In the genomic region with DNA sequence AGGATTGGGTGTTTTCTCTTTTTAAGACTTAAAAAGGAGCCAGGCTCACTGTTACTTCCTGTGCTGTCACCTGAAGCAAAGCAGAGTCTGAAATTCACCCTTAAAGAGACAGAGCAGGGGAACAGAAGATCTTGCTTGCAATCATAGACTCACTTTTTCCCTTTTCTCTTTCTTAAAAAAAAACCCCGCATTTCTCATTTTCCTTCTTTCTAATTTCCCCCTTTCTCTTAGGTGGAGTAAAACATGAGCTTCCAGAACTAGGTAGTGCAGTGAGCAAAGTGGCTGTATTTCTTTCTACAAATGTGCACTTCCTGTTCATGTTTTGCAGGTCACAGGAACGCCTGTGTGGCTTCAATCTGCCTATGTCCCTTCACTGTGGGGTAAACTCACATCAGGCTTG, we compare ENCODE assay signal across 16 cellular contexts.
A peak's percentile ranks its signal among the peaks of the same experiment; 100 is the strongest.
DNase-seq lines count a peak whose midpoint lies in the region; ATAC-seq and TF ChIP-seq lines count a peak whose summit lies in the region.
"Had no signal": no experiment of that assay in that cellular context is flagged by ENCODE, and none has a peak within 500 bp of the region (broad histone marks: within the 10 kb centered on the region; RNA-seq: fewer than 3 reads in every experiment).

No MANE protein-coding gene starts in this region.

- H3K27ac Mint-ChIP-seq in CD4-positive, alpha-beta T cell = no peak overlapping the region
- H3K27ac Mint-ChIP-seq: progenitor cell of endocrine pancreas had no signal

- no peaks in the 10 kb centered on the region for H3K9me2 ChIP-seq in OCI-LY1 (ENCODE audit: low read depth, low read length)

- no peak overlapping the region for H2AFZ ChIP-seq in OCI-LY1 (ENCODE audit: low read length)

- TF ChIP-seq CTCF in CD4-positive, alpha-beta T cell (IDR thresholded peaks at IDR 0.05) = no peak
- no peak for TF ChIP-seq CTCF in OCI-LY1 (IDR thresholded peaks at IDR 0.05; ENCODE audit: low read length)
- no peak for TF ChIP-seq CTCF in lower lobe of right lung (IDR thresholded peaks at IDR 0.05)

- H3K4me1 Mint-ChIP-seq in CD4-positive, alpha-beta T cell (ENCODE audit: low read depth) = no peaks in the 10 kb centered on the region

- no peaks in the 10 kb centered on the region for H3F3A ChIP-seq in OCI-LY1 (ENCODE audit: insufficient read depth, low read length)

- H3K9me3 ChIP-seq in CD4-positive, alpha-beta T cell (ENCODE audit: control insufficient read depth, low read length) = no peaks in the 10 kb centered on the region
- H3K9me3 ChIP-seq in OCI-LY1 (ENCODE audit: low read length) = no peaks in the 10 kb centered on the region
- H3K9me3 ChIP-seq in lower lobe of right lung = peaks cover 7% of the 10 kb centered on the region
- H3K9me3 ChIP-seq: HAP-1 had no signal

- in situ Hi-C loops in G401 (cut with HindIII; ENCODE audit: low sequenced_read_pairs) = no loop called here

- H3K36me3 ChIP-seq in OCI-LY1 (ENCODE audit: insufficient read depth, low read length) (no peaks in the 10 kb centered on the region), lower lobe of right lung (no peaks in the 10 kb centered on the region)
- H3K36me3 ChIP-seq: esophagus squamous epithelium, HAP-1 had no signal

- H3K79me2 ChIP-seq in OCI-LY1 (ENCODE audit: insufficient read depth, low read length) = no peaks in the 10 kb centered on the region

- CTCF ChIA-PET in CD4-positive, alpha-beta T cell (lab: Charles Lee) = no interaction called here

- H3K27ac ChIP-seq in CD4-positive, alpha-beta T cell (ENCODE audit: low read depth, low read length) = no peak overlapping the region
- H3K27ac ChIP-seq in OCI-LY1 (ENCODE audit: low read depth, low read length, poor library complexity, severe bottlenecking) (peak overlapping the region; percentile 93), lower lobe of right lung (no peak overlapping the region)
- H3K27ac ChIP-seq: esophagus squamous epithelium had no signal

- H4K20me1 ChIP-seq in OCI-LY1 (ENCODE audit: insufficient read depth, low read length) = no peaks in the 10 kb centered on the region

- H3K9ac ChIP-seq in OCI-LY1 (ENCODE audit: low read length) = peak overlapping the region; percentile 56

- H3K4me3 Mint-ChIP-seq in CD4-positive, alpha-beta T cell = peak overlapping the region; percentile 39

- H3K36me3 Mint-ChIP-seq in CD4-positive, alpha-beta T cell (ENCODE audit: low read depth) = no peaks in the 10 kb centered on the region

- peak in 1 of 10 experiments; percentile 16 for DNase-seq in CD4-positive, alpha-beta T cell
- DNase-seq in germinal center (ENCODE audit: low spot score) (peak; percentile 38), lower lobe of right lung (no peak), NCI-H1417 (lab: John Stamatoyannopoulos, UW) (no peak), G401 (ENCODE audit: low spot score) (no peak), LoVo (ENCODE audit: low spot score) (no peak)
- DNase-seq: activated effector memory CD4-positive, alpha-beta T cell treated with Interleukin-2 at 50 U/mL for 16 hours; esophagus squamous epithelium; NCI-H1417 treated with DMSO at 0.1 percent for 48 hours; NCI-H510A treated with DMSO at 0.1 percent for 48 hours; SHP77 treated with DMSO at 0.1 percent for 48 hours; stimulated activated CD4-positive, alpha-beta T cell treated with anti-CD3 and anti-CD28 coated beads, Interleukin-1b, Interleukin-23, amount 100 ng/mL, for 48 hours had no signal

- no peaks in the 10 kb centered on the region for H3K27me3 ChIP-seq in CD4-positive, alpha-beta T cell (ENCODE audit: control insufficient read depth, insufficient read depth, low read length)
- H3K27me3 ChIP-seq in OCI-LY1 (ENCODE audit: insufficient read depth, low read length) = no peaks in the 10 kb centered on the region
- no peaks in the 10 kb centered on the region for H3K27me3 ChIP-seq in lower lobe of right lung (ENCODE audit: low read depth)
- H3K27me3 ChIP-seq: esophagus squamous epithelium had no signal

- POLR2A ChIA-PET in CD4-positive, alpha-beta T cell (lab: Charles Lee) = interaction anchor here (0.9 to 2.3 kb wide), 5 partner anchors 12 to 589 kb away, joined by 3 to 10 read pairs (median 4); a partner anchor contains a TSS

- intact Hi-C loops in CD4-positive, alpha-beta T cell (cut with DNase I, micrococcal nuclease) = loop anchor here (2.0 to 10.0 kb wide), 3 partner anchors 17 to 783 kb away; a partner anchor contains a TSS
- intact Hi-C loops in lower lobe of right lung (cut with DNase I) = no loop called here

- H3K4me2 ChIP-seq in OCI-LY1 (ENCODE audit: low read length) = peak overlapping the region; percentile 50

- H3K9me3 Mint-ChIP-seq in CD4-positive, alpha-beta T cell = no peaks in the 10 kb centered on the region

- peak; percentile 93 for ATAC-seq in CD4-positive, alpha-beta T cell (ENCODE audit: poor library complexity)
- ATAC-seq in GM18868 (IDR thresholded peaks at IDR 0.05; ENCODE audit: unreplicated experiment) (peak; percentile 57), lower lobe of right lung (no peak)

- H3K27me3 Mint-ChIP-seq in CD4-positive, alpha-beta T cell = no peaks in the 10 kb centered on the region
- H3K27me3 Mint-ChIP-seq: progenitor cell of endocrine pancreas had no signal

- peak overlapping the region; percentile 30 for H3K4me3 ChIP-seq in OCI-LY1 (ENCODE audit: low read depth, low read length, poor library complexity, severe bottlenecking)
- H3K4me3 ChIP-seq in lower lobe of right lung = no peak overlapping the region
- H3K4me3 ChIP-seq: esophagus squamous epithelium, HAP-1 had no signal

- H3K4me1 ChIP-seq in OCI-LY1 (ENCODE audit: insufficient read depth, low read length, severe bottlenecking) (peaks cover 71% of the 10 kb centered on the region), lower lobe of right lung (peaks cover 5% of the 10 kb centered on the region)
- H3K4me1 ChIP-seq: esophagus squamous epithelium, HAP-1 had no signal

Comparison
In these comparisons a context has a peak if more than half of its experiments do, and no peak if none do; other contexts are left out.
1. ATAC-seq: peak in CD4-positive, alpha-beta T cell (single experiment) and GM18868 (single experiment); none in lower lobe of right lung (0 of 2).